In the genomic region with DNA sequence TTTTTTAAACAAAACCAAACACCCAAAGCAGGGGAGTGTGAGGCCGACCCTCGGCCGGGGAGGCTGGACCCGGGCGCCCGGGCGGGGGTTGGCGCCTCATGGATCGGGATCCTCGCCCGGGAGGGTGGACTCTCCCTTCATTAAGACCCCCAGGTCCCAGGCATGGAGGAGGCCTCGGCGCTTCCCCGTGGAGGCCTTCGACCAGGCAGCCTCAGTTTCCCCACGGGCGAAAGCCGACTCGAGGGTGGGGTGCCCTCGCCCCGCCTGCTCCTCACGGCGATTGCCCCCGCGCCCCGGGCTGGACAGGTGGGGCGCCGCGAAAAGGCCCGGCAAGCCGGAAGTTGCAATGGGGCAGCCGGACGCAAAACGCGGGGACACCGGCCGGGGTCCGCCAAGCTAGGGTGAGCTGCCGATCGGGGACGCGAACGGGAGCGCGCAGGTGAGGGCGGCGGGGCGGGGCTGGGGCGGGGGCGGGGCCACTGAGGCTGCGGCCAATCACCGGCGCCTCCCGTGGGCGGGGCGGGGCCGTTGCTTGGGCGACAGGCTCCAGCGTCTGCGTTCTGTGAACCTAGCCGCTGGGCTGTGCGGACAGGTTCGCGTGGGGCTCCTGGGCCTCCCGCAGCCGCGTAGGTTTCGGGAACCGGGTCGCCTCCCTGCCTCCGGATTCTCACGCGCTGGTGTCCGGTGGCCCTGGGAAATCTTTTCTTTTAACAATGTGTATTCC, we compare ENCODE assay signal across 8 cellular contexts. TPM values are rescaled to one million over a fixed set of nuclear protein-coding genes. Genes with fewer than 3 reads are reported as not detected.
DNase-seq lines count a peak whose midpoint lies in the region; ATAC-seq, FAIRE-seq and TF ChIP-seq lines count a peak whose summit lies in the region.

No MANE protein-coding gene starts in this region.

- H3K27me3 ChIP-seq in BE2C (no peaks in the 10 kb centered on the region), HepG2 (ENCODE audit: control insufficient read depth in 1 of 2, insufficient read depth in 2 of 2, low read length in 2 of 2) (no peaks in the 10 kb centered on the region)

- H3K9ac ChIP-seq in HepG2 (ENCODE audit: insufficient read depth, low read depth, low read length), result peak overlapping the region; percentile 84

- no peaks in the 10 kb centered on the region for H3K36me3 ChIP-seq in BE2C
- no peaks in the 10 kb centered on the region for H3K36me3 ChIP-seq in HepG2 (replicated peaks in 1 of 2; ENCODE audit: control insufficient read depth in 1 of 2, insufficient read depth in 2 of 2, low read length in 2 of 2)

- ATAC-seq in HG03457 (IDR thresholded peaks at IDR 0.05; ENCODE audit: unreplicated experiment) (peak; percentile 63), HepG2 (peak; percentile 96)

- POLR2A ChIA-PET in HepG2 (lab: Yijun Ruan, JAX), result interaction anchor here (0.6 to 1.4 kb wide), 10 partner anchors 9 to 52 kb away, joined by 3 to 8 read pairs (median 4); a partner anchor contains a TSS

- TF ChIP-seq EP300 in HepG2 (IDR thresholded peaks at IDR 0.05; ENCODE audit: low read depth in 2 of 2, low read length in 2 of 2), result no peak; a peak in 1 of 4 replicates
- no peak for TF ChIP-seq EP300 in HepG2 (CRISPR knock-in tag; IDR thresholded peaks at IDR 0.05; ENCODE audit: borderline replicate concordance)

- no TSS peak for BruUV-seq in HepG2 (replicated peaks; lab: Mats Ljungman, UMichigan)

- H3K4me2 ChIP-seq in HepG2 (ENCODE audit: low read depth, low read length), result peak overlapping the region; percentile 91

- H3K4me1 ChIP-seq in BE2C (no peaks in the 10 kb centered on the region), HepG2 (ENCODE audit: insufficient read depth, low read length) (peaks cover 45% of the 10 kb centered on the region)

- in situ Hi-C loops in HepG2 (cut with HindIII; ENCODE audit: extremely low pct_ligation_motif_present, low pct_unique_long_range_greater_than_20kb), result no loop called here

- H3K79me2 ChIP-seq in HepG2 (ENCODE audit: insufficient read depth, low read length), result no peaks in the 10 kb centered on the region

- no peaks in the 10 kb centered on the region for H4K20me1 ChIP-seq in HepG2 (ENCODE audit: insufficient read depth, low read length)

- 2% methylated on average over 21 of the region's 74 CpGs for WGBS in HepG2 (ENCODE audit: low lambda C conversion rate)

- 0 out of 2 replicates have a peak, but pooled peaks have one; percentile 21 for TF ChIP-seq RAD21 in HepG2 (CRISPR knock-in tag; IDR thresholded peaks at IDR 0.05)

- TF ChIP-seq POLR2A in HepG2 (IDR thresholded peaks at IDR 0.05; ENCODE audit: insufficient read depth in 1 of 2, low read depth in 2 of 2, low read length in 2 of 2), result peak; percentile 78 to 82

- FAIRE-seq in HepG2 (lab: Jason Lieb, UNC), result no peak

- H2AFZ ChIP-seq in HepG2 (ENCODE audit: low read length), result no peak overlapping the region

- H3K9me3 ChIP-seq in BE2C, result no peaks in the 10 kb centered on the region
- no peaks in the 10 kb centered on the region for H3K9me3 ChIP-seq in HepG2 (ENCODE audit: low read length)

- TF ChIP-seq CTCF in BE2C (IDR thresholded peaks at IDR 0.05; ENCODE audit: low read depth, low read length) (no peak), HepG2 (CRISPR knock-in tag; IDR thresholded peaks at IDR 0.05) (peak; percentile 32; the same call in 1 of the 2 replicates)

- H3K27ac ChIP-seq in HepG2 (ENCODE audit: extremely low read length, insufficient read depth, low read length), result peak overlapping the region; percentile 62

- DNase-seq in BE2C (peak; percentile 95), GM19240 (ENCODE audit: insufficient read length, low spot score) (peak; percentile 98), NCI-H526 (lab: John Stamatoyannopoulos, UW) (peak; percentile 53 to 92), dedifferentiated amniotic fluid mesenchymal stem cell (ENCODE audit: extremely low spot score) (peak; percentile 76), HepG2 (ENCODE audit: low spot score) (peak; percentile 77)
- peak; percentile 88 for DNase-seq in activated CD4-positive, alpha-beta T cell treated with anti-CD3 and anti-CD28 coated beads, Interleukin-2, amount 50 U/mL, for 1 hour
- DNase-seq in stimulated activated CD4-positive, alpha-beta T cell treated with anti-CD3 and anti-CD28 coated beads, Interleukin-2, amount 100 ng/mL, for 4 hours (ENCODE audit: low read depth), result peak; percentile 83

- CTCF ChIA-PET in HepG2 (lab: Yijun Ruan, JAX; ENCODE audit: low intra/inter-chr PET ratio, low total read pairs), result no interaction called here

- H3K4me3 ChIP-seq in BE2C (ENCODE audit: low read depth, low read length) (peak overlapping the region; percentile 79), HepG2 (replicated peaks in 1 of 3; ENCODE audit: insufficient read depth in 1 of 3, low read depth in 2 of 3, low read length in 3 of 3) (peak overlapping the region; percentile 88 to 94 (median 89))

- intact Hi-C loops in HepG2 (cut with micrococcal nuclease; ENCODE audit: unreplicated experiment), result no loop called here

RNA-seq across cellular contexts. Expression of a gene that starts 6.0 kb away (rescaled TPM):
- polyA plus RNA-seq in BE2C (2012; ENCODE audit: insufficient read depth, insufficient read length, low read depth), result 44.6 TPM
- 6.7 and 10.2 TPM in 2 replicates for total RNA-seq in HepG2 (2016; rRNA removed; fragmentation: Illumina TruSeq; extraction: Trizol)
- 5.8 and 5.9 TPM in 2 replicates for total RNA-seq in HepG2 (2016; cell fraction: cytosol; rRNA removed; fragmentation: Illumina TruSeq; extraction: Trizol; ENCODE audit: low read depth)
- 6.7 and 10.6 TPM in 2 replicates for total RNA-seq in HepG2 (2016; cell fraction: insoluble cytoplasmic fraction; rRNA removed; fragmentation: Illumina TruSeq; extraction: Trizol)
- total RNA-seq in HepG2 (2016; cell fraction: membrane; rRNA removed; fragmentation: Illumina TruSeq; extraction: Trizol), result 12.3 and 12.5 TPM in 2 replicates
- 5.2 and 5.8 TPM in 2 replicates for total RNA-seq in HepG2 (2016; cell fraction: nucleus; rRNA removed; fragmentation: Illumina TruSeq; extraction: Trizol)
- 5.8 and 6.5 TPM in 2 replicates for polyA plus RNA-seq in HepG2 (2011; rRNA removed)
- 5.0 and 9.9 TPM in 2 replicates for polyA plus RNA-seq in HepG2 (2011; cell fraction: cytosol; rRNA removed)
- 22.3 and 26.1 TPM in 2 replicates for polyA plus RNA-seq in HepG2 (2011; cell fraction: nucleus; rRNA removed)
- 4.5 and 5.5 TPM in 2 replicates for polyA plus RNA-seq in HepG2 (2012)
- 6.1 and 6.3 TPM in 2 replicates for polyA plus RNA-seq in HepG2 (2016; cell fraction: cytosol; fragmentation: Illumina TruSeq; extraction: Trizol; ENCODE audit: low read depth)
- 7.6 and 8.3 TPM in 2 replicates for polyA plus RNA-seq in HepG2 (2016; cell fraction: insoluble cytoplasmic fraction; fragmentation: Illumina TruSeq; extraction: Trizol; ENCODE audit: low read depth)
- polyA plus RNA-seq in HepG2 (2016; cell fraction: membrane; fragmentation: Illumina TruSeq; extraction: Trizol; ENCODE audit: low read depth), result 8.5 and 10.4 TPM in 2 replicates
- 13.2 and 13.4 TPM in 2 replicates for polyA plus RNA-seq in HepG2 (2016; cell fraction: nucleus; fragmentation: Illumina TruSeq; extraction: Trizol; ENCODE audit: insufficient read depth, low read depth)
- 4.4 and 7.4 TPM in 2 replicates for polyA minus RNA-seq in HepG2 (2011; rRNA and poly(A)+ RNA removed; ENCODE audit: low replicate concordance)
- 2.8 and 3.6 TPM in 2 replicates for polyA minus RNA-seq in HepG2 (2011; cell fraction: cytosol; rRNA and poly(A)+ RNA removed)
- polyA minus RNA-seq in HepG2 (2011; cell fraction: nucleus; rRNA and poly(A)+ RNA removed), result 1.4 and 2.7 TPM in 2 replicates

RNA-seq across cellular contexts. Expression of a gene that starts 7.3 kb away (rescaled TPM):
- not detected for polyA plus RNA-seq in BE2C (2012; ENCODE audit: insufficient read depth, insufficient read length, low read depth)
- total RNA-seq in HepG2 (2016; rRNA removed; fragmentation: Illumina TruSeq; extraction: Trizol), result not detected in 2 replicates
- total RNA-seq in HepG2 (2016; cell fraction: cytosol; rRNA removed; fragmentation: Illumina TruSeq; extraction: Trizol; ENCODE audit: low read depth), result not detected in 2 replicates
- 0.06 TPM in 1 of 2 replicates, not detected in the other for total RNA-seq in HepG2 (2016; cell fraction: insoluble cytoplasmic fraction; rRNA removed; fragmentation: Illumina TruSeq; extraction: Trizol)
- total RNA-seq in HepG2 (2016; cell fraction: membrane; rRNA removed; fragmentation: Illumina TruSeq; extraction: Trizol), result not detected in 2 replicates
- 0.16 TPM in 1 of 2 replicates, not detected in the other for total RNA-seq in HepG2 (2016; cell fraction: nucleus; rRNA removed; fragmentation: Illumina TruSeq; extraction: Trizol)
- polyA plus RNA-seq in HepG2 (2011; rRNA removed), result not detected in 2 replicates
- polyA plus RNA-seq in HepG2 (2011; cell fraction: cytosol; rRNA removed), result 0.04 TPM in 1 of 2 replicates, not detected in the other
- polyA plus RNA-seq in HepG2 (2011; cell fraction: nucleus; rRNA removed), result 0.31 and 0.82 TPM in 2 replicates
- polyA plus RNA-seq in HepG2 (2012), result 0.11 and 0.17 TPM in 2 replicates
- not detected in 2 replicates for polyA plus RNA-seq in HepG2 (2016; cell fraction: cytosol; fragmentation: Illumina TruSeq; extraction: Trizol; ENCODE audit: low read depth)
- 0.16 TPM in 1 of 2 replicates, not detected in the other for polyA plus RNA-seq in HepG2 (2016; cell fraction: insoluble cytoplasmic fraction; fragmentation: Illumina TruSeq; extraction: Trizol; ENCODE audit: low read depth)
- polyA plus RNA-seq in HepG2 (2016; cell fraction: membrane; fragmentation: Illumina TruSeq; extraction: Trizol; ENCODE audit: low read depth), result not detected in 2 replicates
- not detected in 2 replicates for polyA plus RNA-seq in HepG2 (2016; cell fraction: nucleus; fragmentation: Illumina TruSeq; extraction: Trizol; ENCODE audit: insufficient read depth, low read depth)
- polyA minus RNA-seq in HepG2 (2011; rRNA and poly(A)+ RNA removed; ENCODE audit: low replicate concordance), result not detected in 2 replicates
- polyA minus RNA-seq in HepG2 (2011; cell fraction: cytosol; rRNA and poly(A)+ RNA removed), result not detected in 2 replicates
- polyA minus RNA-seq in HepG2 (2011; cell fraction: nucleus; rRNA and poly(A)+ RNA removed), result not detected in 2 replicates

RNA-seq across cellular contexts. Expression of a gene that starts 28.5 kb away (rescaled TPM):
- 30.1 TPM for polyA plus RNA-seq in BE2C (2012; ENCODE audit: insufficient read depth, insufficient read length, low read depth)
- 0.97 and 1.2 TPM in 2 replicates for total RNA-seq in HepG2 (2016; rRNA removed; fragmentation: Illumina TruSeq; extraction: Trizol)
- 0.51 and 0.71 TPM in 2 replicates for total RNA-seq in HepG2 (2016; cell fraction: cytosol; rRNA removed; fragmentation: Illumina TruSeq; extraction: Trizol; ENCODE audit: low read depth)
- total RNA-seq in HepG2 (2016; cell fraction: insoluble cytoplasmic fraction; rRNA removed; fragmentation: Illumina TruSeq; extraction: Trizol), result 0.78 and 0.92 TPM in 2 replicates
- 1.7 and 2.6 TPM in 2 replicates for total RNA-seq in HepG2 (2016; cell fraction: membrane; rRNA removed; fragmentation: Illumina TruSeq; extraction: Trizol)
- 0.78 and 1.0 TPM in 2 replicates for total RNA-seq in HepG2 (2016; cell fraction: nucleus; rRNA removed; fragmentation: Illumina TruSeq; extraction: Trizol)
- polyA plus RNA-seq in HepG2 (2011; rRNA removed), result 0.59 and 0.77 TPM in 2 replicates
- polyA plus RNA-seq in HepG2 (2011; cell fraction: cytosol; rRNA removed), result 0.38 and 0.42 TPM in 2 replicates
- 1.5 and 1.7 TPM in 2 replicates for polyA plus RNA-seq in HepG2 (2011; cell fraction: nucleus; rRNA removed)
- 2.8 and 3.3 TPM in 2 replicates for polyA plus RNA-seq in HepG2 (2012)
- 1.4 and 1.9 TPM in 2 replicates for polyA plus RNA-seq in HepG2 (2016; cell fraction: cytosol; fragmentation: Illumina TruSeq; extraction: Trizol; ENCODE audit: low read depth)
- polyA plus RNA-seq in HepG2 (2016; cell fraction: insoluble cytoplasmic fraction; fragmentation: Illumina TruSeq; extraction: Trizol; ENCODE audit: low read depth), result 2.2 and 3.9 TPM in 2 replicates
- 3.0 and 3.5 TPM in 2 replicates for polyA plus RNA-seq in HepG2 (2016; cell fraction: membrane; fragmentation: Illumina TruSeq; extraction: Trizol; ENCODE audit: low read depth)
- 2.6 and 3.8 TPM in 2 replicates for polyA plus RNA-seq in HepG2 (2016; cell fraction: nucleus; fragmentation: Illumina TruSeq; extraction: Trizol; ENCODE audit: insufficient read depth, low read depth)
- 1.5 and 2.3 TPM in 2 replicates for polyA minus RNA-seq in HepG2 (2011; rRNA and poly(A)+ RNA removed; ENCODE audit: low replicate concordance)
- 2.1 and 2.5 TPM in 2 replicates for polyA minus RNA-seq in HepG2 (2011; cell fraction: cytosol; rRNA and poly(A)+ RNA removed)
- polyA minus RNA-seq in HepG2 (2011; cell fraction: nucleus; rRNA and poly(A)+ RNA removed), result 0.26 and 0.50 TPM in 2 replicates

RNA-seq across cellular contexts. Expression of a gene that starts 40.9 kb away (rescaled TPM):
- 0.94 TPM for polyA plus RNA-seq in BE2C (2012; ENCODE audit: insufficient read depth, insufficient read length, low read depth)
- total RNA-seq in HepG2 (2016; rRNA removed; fragmentation: Illumina TruSeq; extraction: Trizol), result 115 and 127 TPM in 2 replicates
- 34.9 and 36.3 TPM in 2 replicates for total RNA-seq in HepG2 (2016; cell fraction: cytosol; rRNA removed; fragmentation: Illumina TruSeq; extraction: Trizol; ENCODE audit: low read depth)
- 122 and 128 TPM in 2 replicates for total RNA-seq in HepG2 (2016; cell fraction: insoluble cytoplasmic fraction; rRNA removed; fragmentation: Illumina TruSeq; extraction: Trizol)
- 38.8 and 44.9 TPM in 2 replicates for total RNA-seq in HepG2 (2016; cell fraction: membrane; rRNA removed; fragmentation: Illumina TruSeq; extraction: Trizol)
- 61.4 and 65.7 TPM in 2 replicates for total RNA-seq in HepG2 (2016; cell fraction: nucleus; rRNA removed; fragmentation: Illumina TruSeq; extraction: Trizol)
- 165 and 258 TPM in 2 replicates for polyA plus RNA-seq in HepG2 (2011; rRNA removed)
- 234 and 307 TPM in 2 replicates for polyA plus RNA-seq in HepG2 (2011; cell fraction: cytosol; rRNA removed)
- polyA plus RNA-seq in HepG2 (2011; cell fraction: nucleus; rRNA removed), result 204 and 358 TPM in 2 replicates
- 293 and 476 TPM in 2 replicates for polyA plus RNA-seq in HepG2 (2012)
- 97.2 and 118 TPM in 2 replicates for polyA plus RNA-seq in HepG2 (2016; cell fraction: cytosol; fragmentation: Illumina TruSeq; extraction: Trizol; ENCODE audit: low read depth)
- polyA plus RNA-seq in HepG2 (2016; cell fraction: insoluble cytoplasmic fraction; fragmentation: Illumina TruSeq; extraction: Trizol; ENCODE audit: low read depth), result 284 and 327 TPM in 2 replicates
- polyA plus RNA-seq in HepG2 (2016; cell fraction: membrane; fragmentation: Illumina TruSeq; extraction: Trizol; ENCODE audit: low read depth), result 84.7 and 107 TPM in 2 replicates
- 211 and 224 TPM in 2 replicates for polyA plus RNA-seq in HepG2 (2016; cell fraction: nucleus; fragmentation: Illumina TruSeq; extraction: Trizol; ENCODE audit: insufficient read depth, low read depth)
- polyA minus RNA-seq in HepG2 (2011; rRNA and poly(A)+ RNA removed; ENCODE audit: low replicate concordance), result 6.3 and 96.8 TPM in 2 replicates
- 73.6 and 109 TPM in 2 replicates for polyA minus RNA-seq in HepG2 (2011; cell fraction: cytosol; rRNA and poly(A)+ RNA removed)
- 73.1 and 123 TPM in 2 replicates for polyA minus RNA-seq in HepG2 (2011; cell fraction: nucleus; rRNA and poly(A)+ RNA removed)

Comparison
In these comparisons a context has a peak if more than half of its experiments do, and no peak if none do; other contexts are left out.
1. Peak in every context shown above with its lines: DNase-seq, ATAC-seq, H3K4me3 ChIP-seq and H3K27ac ChIP-seq.